Comparison of ENCODE assay signal across 12 cellular contexts in genomic region chr6:106844930-106845329, GRCh38.
DNase-seq lines count a peak whose midpoint lies in the region; ATAC-seq and TF ChIP-seq lines count a peak whose summit lies in the region.
"Had no signal": no experiment of that assay in that cellular context is flagged by ENCODE, and none has a peak within 500 bp of the region (broad histone marks: within the 10 kb centered on the region; RNA-seq: fewer than 3 reads in every experiment).

No MANE protein-coding gene starts in this region.

- no peak overlapping the region for H3K4me2 ChIP-seq in neuronal stem cell (ENCODE audit: insufficient read depth, low read length, poor library complexity, severe bottlenecking)

- intact Hi-C loops in activated B cell treated with CpG ODN at 0.5 μM for 24 hours (cut with micrococcal nuclease): loop anchor here (1.0 to 5.0 kb wide), 3 partner anchors 130 to 236 kb away; no protein-coding TSS in a partner anchor

- no peaks in the 10 kb centered on the region for H3K9me3 ChIP-seq in neuronal stem cell (replicated peaks in 1 of 2; ENCODE audit: control insufficient read depth in 2 of 2, insufficient read depth in 1 of 2, low read depth in 1 of 2, low read length in 2 of 2)
- no peaks in the 10 kb centered on the region for H3K9me3 ChIP-seq in gastroesophageal sphincter

- no peaks in the 10 kb centered on the region for H3K79me1 ChIP-seq in neuronal stem cell (ENCODE audit: low read depth, low read length)

- no peak for TF ChIP-seq EP300 in gastroesophageal sphincter (IDR thresholded peaks at IDR 0.05)

- H2AFZ ChIP-seq in neuronal stem cell (ENCODE audit: low read length): no peak overlapping the region

- TF ChIP-seq POLR2A in gastroesophageal sphincter (IDR thresholded peaks at IDR 0.05): no peak

- H3K23ac ChIP-seq in neuronal stem cell (ENCODE audit: low read depth, low read length, poor library complexity): no peak overlapping the region

- H4K91ac ChIP-seq in neuronal stem cell (ENCODE audit: low read depth, low read length, poor library complexity): no peak overlapping the region

- no peak overlapping the region for H2BK15ac ChIP-seq in neuronal stem cell (ENCODE audit: low read length)

- H3K4me1 ChIP-seq in neuronal stem cell (ENCODE audit: control insufficient read depth in 2 of 2, insufficient read depth in 1 of 2, low read depth in 1 of 2, low read length in 2 of 2) (no peaks in the 10 kb centered on the region), gastroesophageal sphincter (no peaks in the 10 kb centered on the region)

- CTCF ChIA-PET in activated B cell treated with CpG ODN at 0.5 μM for 24 hours (lab: Charles Lee): no interaction called here

- no peaks in the 10 kb centered on the region for H3K36me3 ChIP-seq in neuronal stem cell (replicated peaks in 1 of 2; ENCODE audit: control insufficient read depth in 2 of 2, insufficient read depth in 2 of 2, low read length in 2 of 2)
- no peaks in the 10 kb centered on the region for H3K36me3 ChIP-seq in gastroesophageal sphincter

- POLR2A ChIA-PET in activated B cell treated with CpG ODN at 0.5 μM for 24 hours (lab: Charles Lee): interaction anchor here (0.7 to 1.2 kb wide), 2 partner anchors 178 to 332 kb away, joined by 3 to 4 read pairs; no protein-coding TSS in a partner anchor

- peak; percentile 60 for ATAC-seq in GM18520 (IDR thresholded peaks at IDR 0.05; ENCODE audit: unreplicated experiment)
- peak; percentile 80 for ATAC-seq in GM21447 (IDR thresholded peaks at IDR 0.05; ENCODE audit: unreplicated experiment)
- ATAC-seq in HG03060 (IDR thresholded peaks at IDR 0.05; ENCODE audit: low read depth, unreplicated experiment): peak; percentile 51
- peak; percentile 58 for ATAC-seq in activated B cell treated with CpG ODN at 0.5 μM for 24 hours (ENCODE audit: low read depth)
- no peak for ATAC-seq in gastroesophageal sphincter

- H3K27ac Mint-ChIP-seq in activated B cell treated with CpG ODN at 0.5 μM for 24 hours: peak overlapping the region; percentile 72
- H3K27ac Mint-ChIP-seq: CD14-positive monocyte had no signal

- H2BK120ac ChIP-seq in neuronal stem cell (ENCODE audit: low read depth, low read length): no peak overlapping the region

- no peak overlapping the region for H4K8ac ChIP-seq in neuronal stem cell (ENCODE audit: low read depth, low read length)

- no peak overlapping the region for H2BK5ac ChIP-seq in neuronal stem cell (ENCODE audit: low read length)

- H3K4ac ChIP-seq in neuronal stem cell (ENCODE audit: low read length): no peak overlapping the region

- H3K4me3 ChIP-seq in neuronal stem cell (ENCODE audit: low read length in 2 of 2) (no peak overlapping the region), gastroesophageal sphincter (no peak overlapping the region)

- H3K27me3 Mint-ChIP-seq in activated B cell treated with CpG ODN at 0.5 μM for 24 hours: no peaks in the 10 kb centered on the region

- H3K4me1 Mint-ChIP-seq in activated B cell treated with CpG ODN at 0.5 μM for 24 hours: peaks cover 57% of the 10 kb centered on the region

- in situ Hi-C loops in KBM-7 (cut with MboI; ENCODE audit: low pct_unique_long_range_greater_than_20kb, low sequenced_read_pairs): no loop called here

- H3K27me3 ChIP-seq in neuronal stem cell (ENCODE audit: control insufficient read depth in 3 of 3, insufficient read depth in 3 of 3, low read depth in 1 of 3, low read length in 3 of 3): peaks cover 0 to 2% (median 0%) of the 10 kb centered on the region in 3 experiments
- peaks cover 4% of the 10 kb centered on the region for H3K27me3 ChIP-seq in gastroesophageal sphincter

- peak overlapping the region; percentile 41 for H3K4me3 Mint-ChIP-seq in activated B cell treated with CpG ODN at 0.5 μM for 24 hours
- H3K4me3 Mint-ChIP-seq: CD14-positive monocyte had no signal

- no peak overlapping the region for H3K9ac ChIP-seq in neuronal stem cell (ENCODE audit: low read depth, low read length, poor library complexity)

- DNase-seq in activated B cell treated with CpG ODN at 0.5 μM for 24 hours (no peak), KBM-7 (no peak), neuronal stem cell (ENCODE audit: low spot score) (no peak)
- no peak for DNase-seq in central memory CD4-positive, alpha-beta T cell
- DNase-seq: anterior cingulate cortex; nucleus accumbens; stimulated activated CD4-positive, alpha-beta T cell treated with anti-CD3 and anti-CD28 coated beads, Interleukin-12 subunit alpha, Interleukin-12 subunit beta, amount 100 ng/mL, for 4 hours had no signal

- no peak overlapping the region for H3K14ac ChIP-seq in neuronal stem cell (ENCODE audit: low read length)

- no peak overlapping the region for H2BK12ac ChIP-seq in neuronal stem cell (ENCODE audit: low read length)

- H2AK5ac ChIP-seq in neuronal stem cell (ENCODE audit: low read depth, low read length): no peak overlapping the region

- TF ChIP-seq CTCF in activated B cell treated with CpG ODN at 0.5 μM for 24 hours (IDR thresholded peaks at IDR 0.05): no peak
- TF ChIP-seq CTCF in gastroesophageal sphincter (IDR thresholded peaks at IDR 0.05): no peak

- H3K18ac ChIP-seq in neuronal stem cell (ENCODE audit: low read length): no peak overlapping the region

- no peaks in the 10 kb centered on the region for H3K9me3 Mint-ChIP-seq in activated B cell treated with CpG ODN at 0.5 μM for 24 hours

- H3K36me3 Mint-ChIP-seq in activated B cell treated with CpG ODN at 0.5 μM for 24 hours (ENCODE audit: low read depth): no peaks in the 10 kb centered on the region
- H3K36me3 Mint-ChIP-seq: CD14-positive monocyte had no signal

- H3K27ac ChIP-seq in neuronal stem cell (replicated peaks; ENCODE audit: low read length) (no peak overlapping the region), gastroesophageal sphincter (no peak overlapping the region)
